Comparison of ENCODE assay signal across 21 cellular contexts in the genomic region with DNA sequence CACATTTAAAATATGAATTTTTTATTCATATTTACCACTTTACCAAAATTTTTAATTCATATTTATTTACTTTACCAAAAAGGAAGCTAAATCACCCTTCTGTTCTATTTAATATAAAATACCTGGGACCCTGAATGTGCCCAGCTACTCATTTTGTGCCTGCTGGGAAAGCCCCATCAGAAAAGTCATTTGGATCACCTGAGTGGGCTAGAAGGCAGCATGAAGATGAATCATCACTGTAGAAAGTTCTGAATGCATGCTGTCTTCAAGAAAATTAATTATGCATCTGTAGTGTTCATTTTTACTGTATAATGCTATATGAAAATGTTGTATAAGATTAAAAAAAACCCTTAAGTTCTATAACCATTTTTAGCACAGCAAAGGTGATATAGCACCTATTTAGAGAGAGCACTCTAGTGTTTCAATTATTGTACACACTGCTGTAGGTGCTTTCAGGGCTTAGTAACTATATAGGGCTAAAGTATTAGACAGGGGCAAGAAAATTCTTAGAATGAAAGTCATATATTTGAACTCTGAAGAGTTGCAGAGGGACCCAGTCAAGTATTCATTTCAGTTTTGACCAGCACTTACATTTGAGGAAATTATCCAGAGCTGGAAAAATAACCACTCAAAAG.
DNase-seq lines count a peak whose midpoint lies in the region; ATAC-seq and TF ChIP-seq lines count a peak whose summit lies in the region.
"Had no signal": no experiment of that assay in that cellular context is flagged by ENCODE, and none has a peak within 500 bp of the region (broad histone marks: within the 10 kb centered on the region; RNA-seq: fewer than 3 reads in every experiment).

No MANE protein-coding gene starts in this region.

- no peak overlapping the region for H3K4me3 Mint-ChIP-seq in stimulated activated naive B cell treated with anti-CD40 and anti-IgM and Interleukin-4, amounts not matched to agents 10 μg/mL and 1 μg/mL and 100 μg/mL, for 72 hours
- H3K4me3 Mint-ChIP-seq: activated T-cell treated with anti-CD3 and anti-CD28 coated beads, Interleukin-2, amount 50 U/mL, for 24 hours; CD4-positive, alpha-beta memory T cell; neural crest cell had no signal

- H3K36me3 ChIP-seq in gastrocnemius medialis: no peaks in the 10 kb centered on the region
- H3K36me3 ChIP-seq: left lung, uterus had no signal

- peaks cover 27 to 47% of the 10 kb centered on the region in 2 donors for H3K4me1 Mint-ChIP-seq in stimulated activated naive B cell treated with anti-CD40 and anti-IgM and Interleukin-4, amounts not matched to agents 10 μg/mL and 1 μg/mL and 100 μg/mL, for 72 hours
- H3K4me1 Mint-ChIP-seq: neural crest cell had no signal

- no peak overlapping the region for H3K27ac Mint-ChIP-seq in stimulated activated naive B cell treated with anti-CD40 and anti-IgM and Interleukin-4, amounts not matched to agents 10 μg/mL and 1 μg/mL and 100 μg/mL, for 72 hours
- H3K27ac Mint-ChIP-seq: activated T-cell treated with anti-CD3 and anti-CD28 coated beads, Interleukin-2, amount 50 U/mL, for 24 hours; CD4-positive, alpha-beta memory T cell had no signal

- no peak overlapping the region for H3K27ac ChIP-seq in gastrocnemius medialis
- H3K27ac ChIP-seq: HL-60, left lung, uterus had no signal

- H3K4me1 ChIP-seq in gastrocnemius medialis: no peaks in the 10 kb centered on the region
- H3K4me1 ChIP-seq: uterus had no signal

- no peak for TF ChIP-seq POLR2A in gastrocnemius medialis (IDR thresholded peaks at IDR 0.05)

- H3K9me3 ChIP-seq in gastrocnemius medialis: no peaks in the 10 kb centered on the region
- H3K9me3 ChIP-seq: left lung, uterus had no signal

- TF ChIP-seq CTCF in epithelial cell of esophagus (IDR thresholded peaks at IDR 0.05; ENCODE audit: insufficient read depth, low read depth, low read length, missing control alignments) (no peak), gastrocnemius medialis (IDR thresholded peaks at IDR 0.05 in 4 of 5, conservative IDR thresholded peaks at IDR 0.05 in 1 of 5) (no peak)

- ATAC-seq in HG03354 (IDR thresholded peaks at IDR 0.05; ENCODE audit: poor library complexity, severe bottlenecking, unreplicated experiment): peak; percentile 50
- ATAC-seq in stimulated activated naive B cell treated with anti-CD40 and anti-IgM and Interleukin-4, amounts not matched to agents 10 μg/mL and 1 μg/mL and 100 μg/mL, for 72 hours (replicated peaks): peak; percentile 95 to 97
- ATAC-seq in gastrocnemius medialis: no peak
- ATAC-seq: left lung had no signal

- no peak overlapping the region for H3K4me3 ChIP-seq in epithelial cell of esophagus (ENCODE audit: low read length)
- H3K4me3 ChIP-seq in gastrocnemius medialis: no peak overlapping the region
- H3K4me3 ChIP-seq: dorsolateral prefrontal cortex, left lung, uterus had no signal

- H3K27me3 Mint-ChIP-seq in stimulated activated naive B cell treated with anti-CD40 and anti-IgM and Interleukin-4, amounts not matched to agents 10 μg/mL and 1 μg/mL and 100 μg/mL, for 72 hours: no peaks in the 10 kb centered on the region
- H3K27me3 Mint-ChIP-seq: activated T-cell treated with anti-CD3 and anti-CD28 coated beads, Interleukin-2, amount 50 U/mL, for 24 hours; IgD-negative memory B cell had no signal

- in situ Hi-C loops in gastrocnemius medialis (cut with MboI; ENCODE audit: low sequenced_read_pairs in 4 of 4): loop anchor here in 1 of 4 donors (25.0 kb wide), 1 partner anchor 188 kb away; no protein-coding TSS in a partner anchor

- DNase-seq in activated naive CD4-positive, alpha-beta T cell treated with Interleukin-2 at 50 U/mL for 16 hours: peak; percentile 17
- no peak for DNase-seq in activated naive CD4-positive, alpha-beta T cell (lab: John Stamatoyannopoulos, UW)
- DNase-seq in epithelial cell of esophagus (ENCODE audit: low read depth) (peak; percentile 47), NCI-H524 (lab: John Stamatoyannopoulos, UW) (no peak), NCI-H128 (lab: John Stamatoyannopoulos, UW; ENCODE audit: unreplicated experiment) (no peak), gastrocnemius medialis (no peak)
- DNase-seq in stimulated activated naive B cell treated with anti-CD40 and anti-IgM and Interleukin-4, amounts not matched to agents 10 μg/mL and 1 μg/mL and 100 μg/mL, for 72 hours: peak; percentile 32
- DNase-seq: activated CD4-positive, alpha-beta T cell treated with anti-CD3 and anti-CD28 coated beads, Interleukin-2, amount 50 U/mL, for 1 hour; activated T-cell treated with anti-CD3 and anti-CD28 coated beads, Interleukin-2, amount 50 U/mL, for 24 hours; CD4-positive, alpha-beta memory T cell; dorsolateral prefrontal cortex; left lung; MM.1S; NCI-H1694 treated with DMSO at 0.1 percent for 48 hours; NCI-H446 treated with DMSO at 0.1 percent for 48 hours; RPMI8226; uterus had no signal

- H3K27me3 ChIP-seq in gastrocnemius medialis: no peaks in the 10 kb centered on the region
- H3K27me3 ChIP-seq: left lung, uterus had no signal

- intact Hi-C loops in gastrocnemius medialis (cut with DNase I; ENCODE audit: low total_unique reads): no loop called here

- H3K9me3 Mint-ChIP-seq in stimulated activated naive B cell treated with anti-CD40 and anti-IgM and Interleukin-4, amounts not matched to agents 10 μg/mL and 1 μg/mL and 100 μg/mL, for 72 hours: peaks cover 0 to 3% of the 10 kb centered on the region in 2 donors
- H3K9me3 Mint-ChIP-seq: activated T-cell treated with anti-CD3 and anti-CD28 coated beads, Interleukin-2, amount 50 U/mL, for 24 hours; IgD-negative memory B cell; neural crest cell had no signal

- H3K36me3 Mint-ChIP-seq in stimulated activated naive B cell treated with anti-CD40 and anti-IgM and Interleukin-4, amounts not matched to agents 10 μg/mL and 1 μg/mL and 100 μg/mL, for 72 hours: peaks cover 0 to 3% of the 10 kb centered on the region in 2 donors
- H3K36me3 Mint-ChIP-seq: CD4-positive, alpha-beta memory T cell; IgD-negative memory B cell had no signal

Comparison
In these comparisons a context has a peak if more than half of its experiments do, and no peak if none do; other contexts are left out.
1. DNase-seq: peak in activated naive CD4-positive, alpha-beta T cell treated with Interleukin-2 at 50 U/mL for 16 hours (single experiment), epithelial cell of esophagus (single experiment) and stimulated activated naive B cell treated with anti-CD40 and anti-IgM and Interleukin-4, amounts not matched to agents 10 μg/mL and 1 μg/mL and 100 μg/mL, for 72 hours (single experiment); none in activated naive CD4-positive, alpha-beta T cell (0 of 4), NCI-H524 (0 of 2), NCI-H128 (single experiment) and gastrocnemius medialis (0 of 2).
2. ATAC-seq: peak in HG03354 (single experiment) and stimulated activated naive B cell treated with anti-CD40 and anti-IgM and Interleukin-4, amounts not matched to agents 10 μg/mL and 1 μg/mL and 100 μg/mL, for 72 hours (2 of 2); none in gastrocnemius medialis (0 of 2).